Comparison of ENCODE assay signal across 8 cellular contexts in genomic region chr2:10302479-10303173, GRCh38.
DNase-seq lines count a peak whose midpoint lies in the region; ATAC-seq and TF ChIP-seq lines count a peak whose summit lies in the region.

HPCAL1 (plus strand) TSS chr2:10302904; CDS start chr2:10419758, 116,854 bp downstream.

- TF ChIP-seq CTCF in AG09319 (IDR thresholded peaks at IDR 0.05; ENCODE audit: low read depth, low read length) = peak; percentile 45

- no peak for DNase-seq in AG09319 (ENCODE audit: extremely low read depth, low read depth)
- peak; percentile 51 for DNase-seq in NCI-H446 treated with DMSO at 0.1 percent for 48 hours (lab: John Stamatoyannopoulos, UW)
- DNase-seq in activated CD4-positive, alpha-beta T cell treated with anti-CD3 and anti-CD28 coated beads for 48 hours = peak; percentile 85
- DNase-seq in cortex of kidney (lab: John Stamatoyannopoulos, UW) = peak; percentile 63
- peak; percentile 95 for DNase-seq in left kidney (ENCODE audit: low read depth, low spot score)
- DNase-seq in stimulated activated CD4-positive, alpha-beta T cell treated with anti-CD3 and anti-CD28 coated beads, Interleukin-2, amount 100 ng/mL, for 4 hours (ENCODE audit: low read depth) = peak; percentile 69

- peak; percentile 44 for ATAC-seq in GM18870 (IDR thresholded peaks at IDR 0.05; ENCODE audit: unreplicated experiment)
- peak; percentile 79 for ATAC-seq in HG03108 (IDR thresholded peaks at IDR 0.05; ENCODE audit: unreplicated experiment)
